ENCODE assay signal across 5 cellular contexts in the genomic region with DNA sequence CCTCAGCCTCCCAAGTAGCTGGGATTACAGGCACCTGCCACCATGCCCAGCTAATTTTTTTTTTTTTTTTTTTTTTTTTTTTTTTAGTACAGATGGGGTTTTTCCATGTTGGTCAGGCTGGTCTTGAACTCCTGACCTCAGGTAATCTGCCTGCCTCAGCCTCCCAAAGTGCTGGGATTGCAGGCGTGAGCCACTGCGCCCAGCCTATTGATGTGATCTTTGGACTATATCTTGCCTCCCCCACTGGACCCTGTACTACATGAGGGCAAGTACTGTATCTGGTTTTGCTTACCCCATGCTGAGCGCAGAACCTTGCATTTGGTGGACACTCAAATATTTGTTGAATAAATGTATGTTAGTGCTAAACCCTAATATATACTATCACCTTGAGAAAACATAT. TPM values are rescaled to one million over a fixed set of nuclear protein-coding genes. Genes with fewer than 3 reads are reported as not detected.
"Had no signal": no experiment of that assay in that cellular context is flagged by ENCODE, and none has a peak within 500 bp of the region (broad histone marks: within the 10 kb centered on the region; RNA-seq: fewer than 3 reads in every experiment).

No MANE protein-coding gene starts in this region.

RNA-seq across cellular contexts. Expression of gene CRYM, which starts 5.3 kb away (rescaled TPM):
- total RNA-seq: GM23248, HFFc6 had no signal
- polyA plus RNA-seq: GM23248 had no signal

RNA-seq across cellular contexts. Expression of gene ANKS4B, which starts 39.3 kb away (rescaled TPM):
- total RNA-seq: GM23248, H4, H7, HFFc6 had no signal
- polyA plus RNA-seq: GM23248, GM23338 had no signal
